Comparison of ENCODE assay signal across 18 cellular contexts in the genomic region with DNA sequence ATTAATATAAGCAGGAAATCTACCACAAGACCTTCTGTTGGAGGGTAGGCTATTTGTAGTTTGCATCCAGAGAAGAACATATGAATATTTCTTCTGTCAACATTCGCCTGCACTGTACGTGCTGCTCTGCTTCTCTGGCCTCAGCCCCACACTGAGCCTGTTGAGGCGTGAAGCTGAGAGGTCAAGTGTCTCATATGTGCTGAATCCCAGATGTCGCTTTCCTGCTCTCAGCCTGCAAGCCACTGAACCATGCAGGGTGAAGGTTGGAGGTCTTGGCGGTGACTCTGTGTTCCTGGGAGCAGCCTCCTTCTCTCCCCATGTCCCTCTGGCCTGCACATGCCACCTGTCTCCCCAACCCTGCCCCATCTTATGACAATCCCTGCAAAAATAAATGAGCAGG.
DNase-seq lines count a peak whose midpoint lies in the region; ATAC-seq, FAIRE-seq and TF ChIP-seq lines count a peak whose summit lies in the region.
"Had no signal": no experiment of that assay in that cellular context is flagged by ENCODE, and none has a peak within 500 bp of the region (broad histone marks: within the 10 kb centered on the region; RNA-seq: fewer than 3 reads in every experiment).

No MANE protein-coding gene starts in this region.

- FAIRE-seq in GM12891 (lab: Jason Lieb, UNC) = peak; percentile 71
- FAIRE-seq: colon had no signal

- TF ChIP-seq CTCF in BE2C (IDR thresholded peaks at IDR 0.05; ENCODE audit: low read depth, low read length) = no peak

- DNase-seq in BE2C = peak; percentile 15
- no peak for DNase-seq in GM12891 (ENCODE audit: insufficient read length, low spot score)
- DNase-seq in NCI-H526 (lab: John Stamatoyannopoulos, UW) = peak; percentile 66 to 83
- DNase-seq in kidney glomerular epithelial cell (lab: John Stamatoyannopoulos, UW) = peak; percentile 51
- DNase-seq in germinal center (ENCODE audit: low spot score) = no peak
- no peak for DNase-seq in SIG-M5 treated with dmso at 0.1 percent for 504 hours (lab: John Stamatoyannopoulos, UW; ENCODE audit: unreplicated experiment)
- DNase-seq in middle frontal gyrus (ENCODE audit: extremely low spot score, low spot score) = no peak
- DNase-seq: Caco-2, gastrocnemius medialis, H7, MG63, SHP77 treated with DMSO at 0.1 percent for 48 hours, stomach, T-helper 17 cell had no signal

- H3K4me3 ChIP-seq in BE2C (ENCODE audit: low read depth, low read length) = no peak overlapping the region
- H3K4me3 ChIP-seq: ascending aorta, gastrocnemius medialis, MG63, stomach had no signal

- H3K36me3 ChIP-seq in BE2C = no peaks in the 10 kb centered on the region
- H3K36me3 ChIP-seq: ascending aorta, gastrocnemius medialis, MG63, stomach had no signal

- no peak for ATAC-seq in HG03354 (IDR thresholded peaks at IDR 0.05; ENCODE audit: poor library complexity, severe bottlenecking, unreplicated experiment)
- ATAC-seq: activated CD4-positive, CD25-positive, alpha-beta regulatory T cell treated with anti-CD3 and anti-CD28 coated beads, Interleukin-2, amount 50 U/mL, for 24 hours; gastrocnemius medialis; T-helper 17 cell had no signal

- H3K9me3 ChIP-seq in BE2C = no peaks in the 10 kb centered on the region
- H3K9me3 ChIP-seq: ascending aorta, Caco-2, gastrocnemius medialis, stomach had no signal

- H3K4me1 ChIP-seq in BE2C = no peaks in the 10 kb centered on the region
- H3K4me1 ChIP-seq: Caco-2, gastrocnemius medialis, stomach had no signal

- H3K27me3 ChIP-seq in BE2C = no peaks in the 10 kb centered on the region
- H3K27me3 ChIP-seq: ascending aorta, gastrocnemius medialis, MG63, stomach had no signal

- no peak for TF ChIP-seq POLR2A in GM12891 (IDR thresholded peaks at IDR 0.05; ENCODE audit: low read depth, low read length)

TF ChIP-seq in GM12891, 5 proteins besides CTCF, POLR2A, EP300 and RAD21:
- TF ChIP-seq POU2F2 (IDR thresholded peaks at IDR 0.05; ENCODE audit: low read depth, low read length) (no peak), TAF1 (IDR thresholded peaks at IDR 0.05; ENCODE audit: low read depth, low read length) (no peak), SPI1 (IDR thresholded peaks at IDR 0.05; ENCODE audit: low read depth, low read length) (no peak), POLR2AphosphoS5 (IDR thresholded peaks at IDR 0.05; ENCODE audit: low read depth, low read length) (no peak)

Comparison
In these comparisons a context has a peak if more than half of its experiments do, and no peak if none do; other contexts are left out.
1. DNase-seq: peak in BE2C (single experiment), NCI-H526 (2 of 2) and kidney glomerular epithelial cell (single experiment); none in GM12891 (single experiment), germinal center (single experiment), SIG-M5 treated with dmso at 0.1 percent for 504 hours (single experiment) and middle frontal gyrus (single experiment).